In genomic region chr1:45864124-45864721, GRCh38 we compare ENCODE assay signal across 10 cellular contexts.
A peak's percentile ranks its signal among the peaks of the same experiment; 100 is the strongest.
DNase-seq lines count a peak whose midpoint lies in the region; ATAC-seq and TF ChIP-seq lines count a peak whose summit lies in the region.
"Had no signal": no experiment of that assay in that cellular context is flagged by ENCODE, and none has a peak within 500 bp of the region (broad histone marks: within the 10 kb centered on the region; RNA-seq: fewer than 3 reads in every experiment).

No MANE protein-coding gene starts in this region.

- H3K27me3 Mint-ChIP-seq in activated naive CD4-positive, alpha-beta T cell treated with anti-CD3 and anti-CD28 coated beads, Interleukin-2, amount 10 ng/mL, durations not matched to agents 7 days and 5 days: no peaks in the 10 kb centered on the region
- H3K27me3 Mint-ChIP-seq: central memory CD8-positive, alpha-beta T cell had no signal

- H3K9me3 ChIP-seq in HAP-1 (no peaks in the 10 kb centered on the region), esophagus squamous epithelium (no peaks in the 10 kb centered on the region)

- H3K36me3 Mint-ChIP-seq in activated naive CD4-positive, alpha-beta T cell treated with anti-CD3 and anti-CD28 coated beads, Interleukin-2, amount 10 ng/mL, durations not matched to agents 7 days and 5 days: no peaks in the 10 kb centered on the region

- TF ChIP-seq POLR2A in esophagus squamous epithelium (IDR thresholded peaks at IDR 0.05) (no peak), erythroblast (IDR thresholded peaks at IDR 0.05; ENCODE audit: low read length) (no peak)

- H3K4me3 ChIP-seq in HAP-1: peak overlapping the region; percentile 1
- peak overlapping the region in 3 of 4 donors; percentile 16 to 46 (median 31) for H3K4me3 ChIP-seq in esophagus squamous epithelium

- ATAC-seq in sciatic nerve: peak; percentile 34
- no peak for ATAC-seq in HG03457 (IDR thresholded peaks at IDR 0.05; ENCODE audit: unreplicated experiment)

- H3K27ac Mint-ChIP-seq in activated naive CD4-positive, alpha-beta T cell treated with anti-CD3 and anti-CD28 coated beads, Interleukin-2, amount 10 ng/mL, durations not matched to agents 7 days and 5 days: no peak overlapping the region

- peaks cover 57% of the 10 kb centered on the region for H3K4me1 ChIP-seq in HAP-1
- H3K4me1 ChIP-seq in esophagus squamous epithelium: peaks cover 0 to 24% (median 0%) of the 10 kb centered on the region in 3 donors

- CTCF ChIA-PET in activated naive CD4-positive, alpha-beta T cell treated with anti-CD3 and anti-CD28 coated beads, Interleukin-2, amount 10 ng/mL, durations not matched to agents 7 days and 5 days (lab: Charles Lee): no interaction called here

- H3K36me3 ChIP-seq in HAP-1 (replicated peaks) (no peaks in the 10 kb centered on the region), esophagus squamous epithelium (no peaks in the 10 kb centered on the region)

- peaks cover 13% of the 10 kb centered on the region for H3K4me1 Mint-ChIP-seq in activated naive CD4-positive, alpha-beta T cell treated with anti-CD3 and anti-CD28 coated beads, Interleukin-2, amount 10 ng/mL, durations not matched to agents 7 days and 5 days

- no peak overlapping the region for H3K4me3 Mint-ChIP-seq in activated naive CD4-positive, alpha-beta T cell treated with anti-CD3 and anti-CD28 coated beads, Interleukin-2, amount 10 ng/mL, durations not matched to agents 7 days and 5 days
- H3K4me3 Mint-ChIP-seq: central memory CD8-positive, alpha-beta T cell had no signal

- DNase-seq in HAP-1 (ENCODE audit: low spot score in 2 of 2) (peak; percentile 28 to 30), esophagus squamous epithelium (lab: John Stamatoyannopoulos, UW) (no peak), sciatic nerve (ENCODE audit: low spot score) (no peak), NK-92 (lab: John Stamatoyannopoulos, UW; ENCODE audit: unreplicated experiment) (no peak), erythroblast (lab: John Stamatoyannopoulos, UW) (no peak)
- no peak for DNase-seq in activated naive CD4-positive, alpha-beta T cell treated with anti-CD3 and anti-CD28 coated beads, Interleukin-2, amount 10 ng/mL, durations not matched to agents 7 days and 5 days
- DNase-seq: kidney glomerular epithelial cell had no signal

- intact Hi-C loops in esophagus squamous epithelium (cut with DNase I) (no loop called here), sciatic nerve (cut with DNase I) (no loop called here)

- no peak for TF ChIP-seq CTCF in esophagus squamous epithelium (IDR thresholded peaks at IDR 0.05)

- in situ Hi-C loops in HAP-1 (cut with MboI; ENCODE audit: low sequenced_read_pairs): no loop called here

- no peaks in the 10 kb centered on the region for H3K9me3 Mint-ChIP-seq in activated naive CD4-positive, alpha-beta T cell treated with anti-CD3 and anti-CD28 coated beads, Interleukin-2, amount 10 ng/mL, durations not matched to agents 7 days and 5 days
- H3K9me3 Mint-ChIP-seq: central memory CD8-positive, alpha-beta T cell had no signal

- WGBS in esophagus squamous epithelium, 2 donors: 23 to 37% methylated on average over 10 of the region's 10 CpGs

- H3K27me3 ChIP-seq in HAP-1 (ENCODE audit: low read depth) (no peaks in the 10 kb centered on the region), esophagus squamous epithelium (no peaks in the 10 kb centered on the region)

- H3K27ac ChIP-seq in esophagus squamous epithelium: no peak overlapping the region

TF ChIP-seq in PFSK-1, 5 proteins besides CTCF, POLR2A, EP300 and RAD21:
- TF ChIP-seq POLR2AphosphoS5 (IDR thresholded peaks at IDR 0.05; ENCODE audit: low read depth, low read length) (no peak), SIN3A (IDR thresholded peaks at IDR 0.05; ENCODE audit: borderline replicate concordance, insufficient read depth, low read length) (0 out of 2 replicates have a peak, but pooled peaks have one; percentile 28)

Comparison
In these comparisons a context has a peak if more than half of its experiments do, and no peak if none do; other contexts are left out.
1. DNase-seq: peak in HAP-1 (2 of 2); none in esophagus squamous epithelium (single experiment), sciatic nerve (single experiment), NK-92 (single experiment), activated naive CD4-positive, alpha-beta T cell treated with anti-CD3 and anti-CD28 coated beads, Interleukin-2, amount 10 ng/mL, durations not matched to agents 7 days and 5 days (single experiment) and erythroblast (0 of 2).